1 cellular context compared by ENCODE assay signal in the genomic region with DNA sequence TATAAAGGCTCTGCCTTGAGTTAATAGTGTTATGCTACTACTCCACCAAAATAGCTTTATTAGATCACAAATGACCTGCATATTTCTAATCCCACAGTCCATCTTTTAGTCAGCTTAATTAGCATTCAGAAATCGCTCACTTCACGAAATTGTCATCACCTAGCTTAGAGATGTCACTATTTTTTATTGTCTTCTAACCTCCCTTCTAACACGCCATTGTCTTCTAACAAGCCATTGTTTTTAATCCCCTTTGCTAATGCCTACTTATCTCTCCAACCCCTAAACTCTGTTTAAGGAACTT.
TF ChIP-seq lines count a peak whose summit lies in the region.

No MANE protein-coding gene starts in this region.

TF ChIP-seq in neural cell, 6 proteins besides CTCF, POLR2A, EP300 and RAD21:
- TF ChIP-seq, protein P1, sequence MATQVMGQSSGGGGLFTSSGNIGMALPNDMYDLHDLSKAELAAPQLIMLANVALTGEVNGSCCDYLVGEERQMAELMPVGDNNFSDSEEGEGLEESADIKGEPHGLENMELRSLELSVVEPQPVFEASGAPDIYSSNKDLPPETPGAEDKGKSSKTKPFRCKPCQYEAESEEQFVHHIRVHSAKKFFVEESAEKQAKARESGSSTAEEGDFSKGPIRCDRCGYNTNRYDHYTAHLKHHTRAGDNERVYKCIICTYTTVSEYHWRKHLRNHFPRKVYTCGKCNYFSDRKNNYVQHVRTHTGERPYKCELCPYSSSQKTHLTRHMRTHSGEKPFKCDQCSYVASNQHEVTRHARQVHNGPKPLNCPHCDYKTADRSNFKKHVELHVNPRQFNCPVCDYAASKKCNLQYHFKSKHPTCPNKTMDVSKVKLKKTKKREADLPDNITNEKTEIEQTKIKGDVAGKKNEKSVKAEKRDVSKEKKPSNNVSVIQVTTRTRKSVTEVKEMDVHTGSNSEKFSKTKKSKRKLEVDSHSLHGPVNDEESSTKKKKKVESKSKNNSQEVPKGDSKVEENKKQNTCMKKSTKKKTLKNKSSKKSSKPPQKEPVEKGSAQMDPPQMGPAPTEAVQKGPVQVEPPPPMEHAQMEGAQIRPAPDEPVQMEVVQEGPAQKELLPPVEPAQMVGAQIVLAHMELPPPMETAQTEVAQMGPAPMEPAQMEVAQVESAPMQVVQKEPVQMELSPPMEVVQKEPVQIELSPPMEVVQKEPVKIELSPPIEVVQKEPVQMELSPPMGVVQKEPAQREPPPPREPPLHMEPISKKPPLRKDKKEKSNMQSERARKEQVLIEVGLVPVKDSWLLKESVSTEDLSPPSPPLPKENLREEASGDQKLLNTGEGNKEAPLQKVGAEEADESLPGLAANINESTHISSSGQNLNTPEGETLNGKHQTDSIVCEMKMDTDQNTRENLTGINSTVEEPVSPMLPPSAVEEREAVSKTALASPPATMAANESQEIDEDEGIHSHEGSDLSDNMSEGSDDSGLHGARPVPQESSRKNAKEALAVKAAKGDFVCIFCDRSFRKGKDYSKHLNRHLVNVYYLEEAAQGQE (IDR thresholded peaks at IDR 0.05; ENCODE audit: borderline replicate concordance) = no peak
- TF ChIP-seq MXI1 (conservative IDR thresholded peaks at IDR 0.05; ENCODE audit: poor library complexity, severe bottlenecking) = no peak
- TF ChIP-seq TAF1 (IDR thresholded peaks at IDR 0.05; ENCODE audit: low read depth) = no peak
- no peak for TF ChIP-seq EZH2 (IDR thresholded peaks at IDR 0.05; ENCODE audit: borderline replicate concordance, insufficient read depth, low read length, poor library complexity, severe bottlenecking)
- TF ChIP-seq POLR2AphosphoS5 (IDR thresholded peaks at IDR 0.05) = no peak
- TF ChIP-seq SMC3 (conservative IDR thresholded peaks at IDR 0.05; ENCODE audit: poor library complexity) = no peak
